9 cellular contexts compared by ENCODE assay signal in genomic region chr11:102810943-102811528, GRCh38. TPM values are rescaled to one million over a fixed set of nuclear protein-coding genes. Genes with fewer than 3 reads are reported as not detected.
DNase-seq lines count a peak whose midpoint lies in the region; ATAC-seq and TF ChIP-seq lines count a peak whose summit lies in the region.
"Had no signal": no experiment of that assay in that cellular context is flagged by ENCODE, and none has a peak within 500 bp of the region (broad histone marks: within the 10 kb centered on the region; RNA-seq: fewer than 3 reads in every experiment).

No MANE protein-coding gene starts in this region.

- H3K9me2 ChIP-seq in PC-3 (replicated peaks; ENCODE audit: low read length) = no peaks in the 10 kb centered on the region

- H3K27ac ChIP-seq in PC-3 (ENCODE audit: low read length) (no peak overlapping the region), prostate gland (no peak overlapping the region)

- H3K27me3 ChIP-seq in PC-3 (ENCODE audit: low read length) = no peaks in the 10 kb centered on the region
- H3K27me3 ChIP-seq in prostate gland (replicated peaks; ENCODE audit: insufficient read depth) = no peaks in the 10 kb centered on the region

- H3K9me3 ChIP-seq in PC-3 (ENCODE audit: low read length) = no peaks in the 10 kb centered on the region
- H3K9me3 ChIP-seq in prostate gland = no peaks in the 10 kb centered on the region

- H3K36me3 ChIP-seq in PC-3 (ENCODE audit: low read depth, low read length) (no peaks in the 10 kb centered on the region), prostate gland (no peaks in the 10 kb centered on the region)

- intact Hi-C loops in PC-3 (cut with micrococcal nuclease) = loop anchor here (1.0 kb wide), 4 partner anchors 78 to 244 kb away; no protein-coding TSS in a partner anchor
- intact Hi-C loops in prostate gland (cut with DNase I) = no loop called here

- no peak overlapping the region for H3K9ac ChIP-seq in PC-3 (ENCODE audit: low read length)

- CTCF ChIA-PET in PC-3 (lab: Charles Lee) = no interaction called here

- peak; percentile 21 for TF ChIP-seq CTCF in GM10266 (IDR thresholded peaks at IDR 0.05; ENCODE audit: control insufficient read depth, insufficient read depth, low read depth, missing control alignments)
- peak; percentile 88 for TF ChIP-seq CTCF in PC-3 (conservative IDR thresholded peaks at IDR 0.05; ENCODE audit: low read depth, low read length)
- peak in 2 of 4 experiments; percentile 23 to 46 for TF ChIP-seq CTCF in prostate gland (IDR thresholded peaks at IDR 0.05)
- TF ChIP-seq CTCF in omental fat pad (IDR thresholded peaks at IDR 0.05) = no peak

- TF ChIP-seq POLR2A in prostate gland (IDR thresholded peaks at IDR 0.05) = no peak

- no peaks in the 10 kb centered on the region for H3F3A ChIP-seq in PC-3 (ENCODE audit: low read length, unreplicated experiment)

- H3K4me2 ChIP-seq in PC-3 (ENCODE audit: low read length) = no peak overlapping the region

- DNase-seq in A172 (ENCODE audit: low spot score) = peak; percentile 13
- no peak for DNase-seq in GM10266 (ENCODE audit: extremely low spot score)
- peak; percentile 69 for DNase-seq in PC-3
- DNase-seq in fibroblast of the conjunctiva (ENCODE audit: low read depth) = peak; percentile 6
- DNase-seq in prostate gland (ENCODE audit: low spot score) = no peak
- DNase-seq in stimulated activated CD4-positive, alpha-beta T cell treated with anti-CD3 and anti-CD28 coated beads, Interleukin-4, amount 100 ng/mL, for 1 hour = no peak
- DNase-seq in omental fat pad (ENCODE audit: low spot score) = no peak
- DNase-seq: NCI-H1048 had no signal

- 0 out of 2 replicates have a peak, but pooled peaks cover 5% of the 10 kb centered on the region for H3K4me1 ChIP-seq in PC-3 (ENCODE audit: insufficient read depth, low read length)
- H3K4me1 ChIP-seq in prostate gland (replicated peaks) = no peaks in the 10 kb centered on the region

- no TSS peak for BruUV-seq in PC-3 (replicated peaks; lab: Mats Ljungman, UMichigan)

- 0 out of 2 replicates have a peak overlapping the region, but pooled peaks have one; percentile 2 for H2AFZ ChIP-seq in PC-3 (ENCODE audit: low read length)

- WGBS in prostate gland = 6% methylated on average over 3 of the region's 3 CpGs

- ATAC-seq in PC-3 (peak; percentile 86), GM21825 (IDR thresholded peaks at IDR 0.05; ENCODE audit: unreplicated experiment) (no peak), omental fat pad (ENCODE audit: low FRiP score) (no peak)

- H3K4me3 ChIP-seq in PC-3 (ENCODE audit: low read length) = no peak overlapping the region
- H3K4me3 ChIP-seq in prostate gland = no peak overlapping the region

- H3K79me2 ChIP-seq in PC-3 (ENCODE audit: low read length) = no peaks in the 10 kb centered on the region

- H4K20me1 ChIP-seq in PC-3 (ENCODE audit: low read length) = no peaks in the 10 kb centered on the region

- POLR2A ChIA-PET in PC-3 (lab: Charles Lee; ENCODE audit: unreplicated experiment) = no interaction called here

RNA-seq across cellular contexts. Expression of gene MMP1, which starts 13.1 kb away (rescaled TPM):
- 12.9 and 19.7 TPM in 2 replicates for total RNA-seq in A172 (2014; rRNA removed; shearing (Covaris generic))
- total RNA-seq in PC-3 (2014; rRNA removed) (6.5 and 7.3 TPM in 2 replicates), prostate gland (1 to 10 TPM in 1 of 2 donors, not detected in 1; 1.2 TPM), omental fat pad (not detected)

RNA-seq across cellular contexts. Expression of gene MMP10, which starts 30.6 kb away (rescaled TPM):
- total RNA-seq in A172 (2014; rRNA removed; shearing (Covaris generic)) = 2.5 and 6.4 TPM in 2 replicates
- 0.07 and 0.69 TPM in 2 replicates for total RNA-seq in PC-3 (2014; rRNA removed)
- total RNA-seq in prostate gland = 1 to 10 TPM in 1 of 2 donors, under 1 TPM in 1; 0.18 to 3.6 TPM
- not detected for total RNA-seq in omental fat pad

RNA-seq across cellular contexts. Expression of gene MMP3, which starts 32.4 kb away (rescaled TPM):
- total RNA-seq in A172 (2014; rRNA removed; shearing (Covaris generic)) = 8.6 and 20.0 TPM in 2 replicates
- total RNA-seq in PC-3 (2014; rRNA removed) = not detected in 2 replicates
- under 1 TPM in 1 of 2 donors, not detected in 1; 0.41 TPM for total RNA-seq in prostate gland
- total RNA-seq in omental fat pad = not detected

Comparison
In these comparisons a context has a peak if more than half of its experiments do, and no peak if none do; other contexts are left out.
1. DNase-seq: peak in A172 (single experiment), PC-3 (single experiment) and fibroblast of the conjunctiva (single experiment); none in GM10266 (single experiment), prostate gland (single experiment), stimulated activated CD4-positive, alpha-beta T cell treated with anti-CD3 and anti-CD28 coated beads, Interleukin-4, amount 100 ng/mL, for 1 hour (single experiment) and omental fat pad (single experiment).
2. CTCF ChIP-seq: peak in GM10266 (single experiment) and PC-3 (single experiment); none in omental fat pad (0 of 3).